Comparison of ENCODE assay signal across 20 cellular contexts in the genomic region with DNA sequence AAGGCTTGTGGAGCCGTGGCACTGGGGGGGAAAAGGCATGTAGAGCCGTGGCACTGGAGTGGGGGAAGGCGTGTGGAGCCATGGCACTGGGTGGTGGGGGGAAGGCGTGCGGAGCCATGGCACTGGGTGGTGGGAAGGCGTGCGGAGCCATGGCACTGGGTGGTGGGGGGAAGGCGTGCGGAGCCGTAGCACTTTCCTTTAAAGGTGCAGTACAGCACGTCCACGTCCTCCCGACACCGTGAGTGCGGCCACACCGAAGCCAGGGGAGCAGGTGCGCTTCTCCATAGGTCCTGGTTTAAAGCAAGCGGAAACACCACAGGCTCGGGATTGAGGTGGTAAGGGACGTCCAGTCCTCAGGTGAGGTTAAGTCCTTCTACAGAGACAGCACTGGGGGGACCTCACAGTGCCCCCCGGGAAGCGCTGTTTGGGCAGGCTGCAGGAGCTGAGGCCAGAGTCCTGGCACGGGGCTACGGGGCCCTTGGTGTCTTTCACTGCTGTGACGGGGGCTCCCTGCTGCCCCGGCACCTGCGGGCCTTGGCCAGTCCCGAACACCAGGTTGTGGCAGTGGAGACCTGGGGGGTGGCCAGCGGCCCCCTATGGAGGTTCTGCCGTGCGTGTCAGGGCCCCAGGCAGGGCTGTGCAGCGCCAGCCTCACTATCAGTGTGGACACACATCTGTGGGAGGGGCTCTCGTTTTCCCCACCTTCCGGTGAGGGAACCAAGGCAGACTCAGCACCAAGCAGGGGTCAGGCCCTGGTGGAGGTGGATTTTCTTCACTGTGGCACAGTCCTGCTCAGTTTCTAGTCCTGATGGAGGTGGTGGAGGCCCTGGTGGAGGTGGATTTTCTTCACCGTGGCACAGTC.
A peak's percentile ranks its signal among the peaks of the same experiment; 100 is the strongest.
DNase-seq lines count a peak whose midpoint lies in the region; ATAC-seq and TF ChIP-seq lines count a peak whose summit lies in the region.
"Had no signal": no experiment of that assay in that cellular context is flagged by ENCODE, and none has a peak within 500 bp of the region (broad histone marks: within the 10 kb centered on the region; RNA-seq: fewer than 3 reads in every experiment).

No MANE protein-coding gene starts in this region.

- WGBS in H9 (ENCODE audit: extremely low coverage, insufficient read length, low lambda C conversion rate), result no CpG with 5 or more reads among the region's 35 CpGs
- WGBS in GM23248 (ENCODE audit: low coverage in 1 of 2, low lambda C conversion rate in 2 of 2, missing lambda C conversion rate in 2 of 2), 2 experiments, result 88 to 89% methylated on average over 24 to 34 of the region's 35 CpGs

- H4K5ac ChIP-seq in H9 (ENCODE audit: insufficient read length, low read depth, low read length), result no peak overlapping the region

- H2BK20ac ChIP-seq in H9 (ENCODE audit: low read depth, low read length, poor library complexity, severe bottlenecking), result no peak overlapping the region

- H3K23ac ChIP-seq in H9 (ENCODE audit: insufficient read length, low read depth, low read length), result no peak overlapping the region

- no peak overlapping the region for H3K56ac ChIP-seq in H9 (ENCODE audit: insufficient read length, low read depth, low read length)

- no peaks in the 10 kb centered on the region for H3K9me2 ChIP-seq in GM23248 (ENCODE audit: insufficient read depth)

- no peaks in the 10 kb centered on the region for H3K79me2 ChIP-seq in H9 (ENCODE audit: insufficient read depth, low read length)
- H3K79me2 ChIP-seq in GM23248 (ENCODE audit: insufficient read depth), result no peaks in the 10 kb centered on the region

- H2BK15ac ChIP-seq in H9 (ENCODE audit: low read depth, low read length), result no peak overlapping the region

- H3K36me3 Mint-ChIP-seq in H9 (ENCODE audit: insufficient read depth in 1 of 3, low read depth in 3 of 3), result no peaks in the 10 kb centered on the region
- H3K36me3 Mint-ChIP-seq: activated naive CD4-positive, alpha-beta T cell treated with anti-CD3 and anti-CD28 coated beads, Interleukin-2, amount 50 U/mL, for 24 hours; mesothelial cell of epicardium; stimulated activated naive B cell treated with anti-CD40 and anti-IgM and Interleukin-4, amounts not matched to agents 10 μg/mL and 1 μg/mL and 100 μg/mL, for 72 hours had no signal

- no peak overlapping the region for H3K27ac Mint-ChIP-seq in H9
- H3K27ac Mint-ChIP-seq: activated naive CD4-positive, alpha-beta T cell treated with anti-CD3 and anti-CD28 coated beads, Interleukin-2, amount 50 U/mL, for 24 hours; mesothelial cell of epicardium; stimulated activated naive B cell treated with anti-CD40 and anti-IgM and Interleukin-4, amounts not matched to agents 10 μg/mL and 1 μg/mL and 100 μg/mL, for 72 hours had no signal

- H3F3A ChIP-seq in GM23248 (ENCODE audit: insufficient read depth), result peaks cover 16% of the 10 kb centered on the region; the same call in 1 of the 2 replicates

- peaks cover 12 to 20% of the 10 kb centered on the region in 2 experiments for H3K4me1 Mint-ChIP-seq in H9
- H3K4me1 Mint-ChIP-seq: activated naive CD4-positive, alpha-beta T cell treated with anti-CD3 and anti-CD28 coated beads, Interleukin-2, amount 50 U/mL, for 24 hours had no signal

- H3K27ac ChIP-seq in H9 (ENCODE audit: insufficient read length, low read depth, low read length) (no peak overlapping the region), RWPE2 (ENCODE audit: poor library complexity, severe bottlenecking) (no peak overlapping the region), GM23248 (no peak overlapping the region), RWPE1 (no peak overlapping the region)
- H3K27ac ChIP-seq: body of pancreas, colonic mucosa had no signal

- in situ Hi-C loops in GM23248 (cut with MboI), result no loop called here

- peaks cover 4% of the 10 kb centered on the region for H3K23me2 ChIP-seq in H9 (ENCODE audit: insufficient read length, low read depth, low read length, poor library complexity, severe bottlenecking)

- H3K9ac ChIP-seq in H9 (ENCODE audit: extremely low read depth, insufficient read length, low read length), result no peak overlapping the region
- H3K9ac ChIP-seq in GM23248, result no peak overlapping the region

- H3K27me3 ChIP-seq in H9 (ENCODE audit: insufficient read depth, low read length) (no peaks in the 10 kb centered on the region), RWPE2 (ENCODE audit: insufficient read depth, poor library complexity, severe bottlenecking) (no peaks in the 10 kb centered on the region), GM23248 (replicated peaks; ENCODE audit: insufficient read depth) (0 out of 2 replicates have a peak, but pooled peaks cover 9% of the 10 kb centered on the region)
- H3K27me3 ChIP-seq: body of pancreas, colonic mucosa, tibial nerve had no signal

- no peaks in the 10 kb centered on the region for H3K36me3 ChIP-seq in RWPE2 (ENCODE audit: low read depth)
- H3K36me3 ChIP-seq in GM23248 (ENCODE audit: low read depth), result no peaks in the 10 kb centered on the region
- H3K36me3 ChIP-seq: colonic mucosa, tibial nerve had no signal

- H3K18ac ChIP-seq in H9 (ENCODE audit: insufficient read length, low read depth, low read length), result no peak overlapping the region

- H4K91ac ChIP-seq in H9 (ENCODE audit: insufficient read length, low read depth, low read length), result no peak overlapping the region

- no peaks in the 10 kb centered on the region; the same call in 1 of the 2 replicates for H3K27me3 Mint-ChIP-seq in H9 (ENCODE audit: low read depth)
- H3K27me3 Mint-ChIP-seq: activated naive CD4-positive, alpha-beta T cell treated with anti-CD3 and anti-CD28 coated beads, Interleukin-2, amount 50 U/mL, for 24 hours had no signal

- H3K9me3 ChIP-seq in H9 (ENCODE audit: control insufficient read depth, low read depth, low read length) (no peaks in the 10 kb centered on the region), RWPE2 (ENCODE audit: severe bottlenecking) (no peaks in the 10 kb centered on the region), GM23248 (ENCODE audit: low read depth) (no peaks in the 10 kb centered on the region)
- H3K9me3 ChIP-seq: body of pancreas, colonic mucosa, tibial nerve had no signal

- no peak overlapping the region for H2BK120ac ChIP-seq in H9 (ENCODE audit: low read depth, low read length, poor library complexity, severe bottlenecking)

- no peak overlapping the region for H4K8ac ChIP-seq in H9 (replicated peaks; ENCODE audit: insufficient read length, low read depth, low read length)

- H3K4me2 ChIP-seq in H9 (ENCODE audit: insufficient read depth, insufficient read length, low read length), result no peak overlapping the region
- no peak overlapping the region for H3K4me2 ChIP-seq in GM23248 (ENCODE audit: unreplicated experiment)

- H2BK12ac ChIP-seq in H9 (ENCODE audit: insufficient read length, low read depth, low read length), result no peak overlapping the region

- POLR2A ChIA-PET in RWPE1 (lab: Yijun Ruan, JAX; ENCODE audit: low non-redundant PET), result no interaction called here

- H3K4ac ChIP-seq in H9 (ENCODE audit: low read depth, low read length), result no peak overlapping the region

- no peaks in the 10 kb centered on the region for H3K79me1 ChIP-seq in H9 (ENCODE audit: insufficient read depth, low read depth, low read length, poor library complexity, severe bottlenecking)

- no peak; the same call in 2 of the 3 replicates for ATAC-seq in RWPE2 (ENCODE audit: low read depth)
- ATAC-seq in left ventricle myocardium superior, result no peak
- ATAC-seq: body of pancreas; stimulated activated naive B cell treated with anti-CD40 and anti-IgM and Interleukin-4, amounts not matched to agents 10 μg/mL and 1 μg/mL and 100 μg/mL, for 72 hours had no signal

- no peaks in the 10 kb centered on the region for H3K9me3 Mint-ChIP-seq in H9
- H3K9me3 Mint-ChIP-seq: activated naive CD4-positive, alpha-beta T cell treated with anti-CD3 and anti-CD28 coated beads, Interleukin-2, amount 50 U/mL, for 24 hours; mesothelial cell of epicardium; neural crest cell; stimulated activated naive B cell treated with anti-CD40 and anti-IgM and Interleukin-4, amounts not matched to agents 10 μg/mL and 1 μg/mL and 100 μg/mL, for 72 hours had no signal

- no peak overlapping the region for H3K14ac ChIP-seq in H9 (ENCODE audit: insufficient read depth, low read length)

- H3K4me3 Mint-ChIP-seq in H9, result no peak overlapping the region; a peak in 1 of 5 replicates
- H3K4me3 Mint-ChIP-seq: activated naive CD4-positive, alpha-beta T cell treated with anti-CD3 and anti-CD28 coated beads, Interleukin-2, amount 50 U/mL, for 24 hours; mesothelial cell of epicardium; neural crest cell; stimulated activated naive B cell treated with anti-CD40 and anti-IgM and Interleukin-4, amounts not matched to agents 10 μg/mL and 1 μg/mL and 100 μg/mL, for 72 hours had no signal

- no peak overlapping the region for H2AK5ac ChIP-seq in H9 (ENCODE audit: insufficient read length, low read length)

- H3K4me3 ChIP-seq in RWPE2 (ENCODE audit: severe bottlenecking), result no peak overlapping the region
- H3K4me3 ChIP-seq in GM23248, result no peak overlapping the region
- H3K4me3 ChIP-seq: body of pancreas, colonic mucosa, tibial nerve had no signal

- H2AFZ ChIP-seq in H9 (ENCODE audit: low read length) (no peak overlapping the region), GM23248 (no peak overlapping the region)

- H4K20me1 ChIP-seq in H9 (ENCODE audit: control insufficient read depth, insufficient read depth, insufficient read length) (peaks cover 4% of the 10 kb centered on the region), GM23248 (ENCODE audit: insufficient read depth) (no peaks in the 10 kb centered on the region)

- H3T11ph ChIP-seq in H9 (ENCODE audit: low read length), result no peak overlapping the region

- TF ChIP-seq CTCF in H9 (conservative IDR thresholded peaks at IDR 0.05), result no peak
- no peak for TF ChIP-seq CTCF in RWPE2 (IDR thresholded peaks at IDR 0.05; ENCODE audit: poor library complexity, severe bottlenecking)
- TF ChIP-seq CTCF in RWPE1 (conservative IDR thresholded peaks at IDR 0.05; ENCODE audit: low read depth), result no peak

- H3K4me1 ChIP-seq in H9 (ENCODE audit: insufficient read depth, low read length) (no peaks in the 10 kb centered on the region), RWPE2 (ENCODE audit: insufficient read depth, poor library complexity, severe bottlenecking) (no peaks in the 10 kb centered on the region), GM23248 (ENCODE audit: insufficient read depth) (peaks cover 16% of the 10 kb centered on the region)
- H3K4me1 ChIP-seq: colonic mucosa had no signal

- peak; percentile 19 for DNase-seq in H9
- DNase-seq in RWPE2 (ENCODE audit: low spot score), result peak; percentile 50
- DNase-seq in left ventricle myocardium superior, result peak; percentile 19
- DNase-seq in posterior vena cava (ENCODE audit: low spot score), result peak; percentile 66
- DNase-seq in GM23248, result no peak
- no peak for DNase-seq in HPDE6-E6E7 (ENCODE audit: extremely low spot score)
- no peak for DNase-seq in RWPE1 (ENCODE audit: low spot score)
- DNase-seq: colonic mucosa; COR-L47; hippocampal formation; NCI-H1092 treated with DMSO at 0.1 percent for 48 hours; NCI-H526; retina; SHP77; stimulated activated naive B cell treated with anti-CD40 and anti-IgM and Interleukin-4, amounts not matched to agents 10 μg/mL and 1 μg/mL and 100 μg/mL, for 72 hours had no signal

- CTCF ChIA-PET in RWPE1 (lab: Yijun Ruan, JAX), result no interaction called here

- no peak overlapping the region for H2BK5ac ChIP-seq in H9 (ENCODE audit: insufficient read length, low read length)

- intact Hi-C loops in left ventricle myocardium superior (cut with micrococcal nuclease) (no loop called here), posterior vena cava (cut with DNase I) (no loop called here)

Comparison
In these comparisons a context has a peak if more than half of its experiments do, and no peak if none do; other contexts are left out.
1. DNase-seq: peak in H9 (single experiment), RWPE2 (single experiment), left ventricle myocardium superior (single experiment) and posterior vena cava (single experiment); none in GM23248 (single experiment), HPDE6-E6E7 (single experiment) and RWPE1 (single experiment).